9 cellular contexts compared by ENCODE assay signal in genomic region chr14:35123388-35123703, GRCh38. TPM values are rescaled to one million over a fixed set of nuclear protein-coding genes. Genes with fewer than 3 reads are reported as not detected.
DNase-seq lines count a peak whose midpoint lies in the region; FAIRE-seq and TF ChIP-seq lines count a peak whose summit lies in the region.
"Had no signal": no experiment of that assay in that cellular context is flagged by ENCODE, and none has a peak within 500 bp of the region (broad histone marks: within the 10 kb centered on the region; RNA-seq: fewer than 3 reads in every experiment).

No MANE protein-coding gene starts in this region.

- TF ChIP-seq POLR2A in Peyer's patch (IDR thresholded peaks at IDR 0.05) (no peak), esophagus muscularis mucosa (IDR thresholded peaks at IDR 0.05; ENCODE audit: low read depth) (no peak), prostate gland (IDR thresholded peaks at IDR 0.05) (no peak), GM12891 (IDR thresholded peaks at IDR 0.05; ENCODE audit: low read depth, low read length) (no peak)

- H3K36me3 ChIP-seq in Peyer's patch, result no peaks in the 10 kb centered on the region
- H3K36me3 ChIP-seq in esophagus muscularis mucosa, result peaks cover 0 to 4% (median 0%) of the 10 kb centered on the region in 4 donors
- no peaks in the 10 kb centered on the region for H3K36me3 ChIP-seq in prostate gland

- 37% methylated on average over 3 of the region's 3 CpGs for WGBS in esophagus muscularis mucosa
- 22% methylated on average over 3 of the region's 3 CpGs for WGBS in prostate gland

- no peak for TF ChIP-seq CTCF in Peyer's patch (IDR thresholded peaks at IDR 0.05)
- TF ChIP-seq CTCF in esophagus muscularis mucosa (IDR thresholded peaks at IDR 0.05), result no peak
- TF ChIP-seq CTCF in prostate gland (IDR thresholded peaks at IDR 0.05), result no peak

- peak overlapping the region; percentile 91 for H3K4me3 ChIP-seq in GM08714 (ENCODE audit: low read length)
- H3K4me3 ChIP-seq in Peyer's patch, result peak overlapping the region in 3 of 4 donors; percentile 62 to 81 (median 62)
- H3K4me3 ChIP-seq in esophagus muscularis mucosa, result peak overlapping the region; percentile 69 to 78 (median 71)
- peak overlapping the region; percentile 59 to 61 for H3K4me3 ChIP-seq in prostate gland

- H3K27ac ChIP-seq in Peyer's patch (peak overlapping the region; percentile 85 to 99 (median 95)), esophagus muscularis mucosa (replicated peaks in 1 of 4) (peak overlapping the region; percentile 90 to 95 (median 95)), prostate gland (peak overlapping the region; percentile 92 to 98)

- intact Hi-C loops in esophagus muscularis mucosa (cut with DNase I), result loop anchor here (5.0 kb wide), 2 partner anchors 71 to 141 kb away; partner anchors contain the start of gene SRP54
- intact Hi-C loops in prostate gland (cut with DNase I), result loop anchor here (2.0 to 10.0 kb wide), 6 partner anchors 76 to 669 kb away; partner anchors contain the start of genes BAZ1A, FAM177A1 and SRP54

- H3K9me3 ChIP-seq in Peyer's patch, result no peaks in the 10 kb centered on the region
- H3K9me3 ChIP-seq in esophagus muscularis mucosa, result no peaks in the 10 kb centered on the region
- no peaks in the 10 kb centered on the region for H3K9me3 ChIP-seq in prostate gland

- TF ChIP-seq EP300 in esophagus muscularis mucosa (IDR thresholded peaks at IDR 0.05), result no peak

- H3K4me1 ChIP-seq in Peyer's patch, result peaks cover 0 to 16% (median 5%) of the 10 kb centered on the region in 4 donors
- H3K4me1 ChIP-seq in esophagus muscularis mucosa, result peaks cover 17 to 53% (median 41%) of the 10 kb centered on the region in 4 donors
- no peaks in the 10 kb centered on the region for H3K4me1 ChIP-seq in prostate gland (replicated peaks)

- no peak for DNase-seq in Peyer's patch
- no peak for DNase-seq in esophagus muscularis mucosa (ENCODE audit: extremely low spot score)
- DNase-seq in prostate gland (ENCODE audit: low spot score), result no peak
- DNase-seq in DMS79 (lab: John Stamatoyannopoulos, UW), result no peak
- DNase-seq in GM12891 (ENCODE audit: insufficient read length, low spot score), result no peak
- no peak for DNase-seq in DMS79 treated with DMSO at 0.1 percent for 48 hours (lab: John Stamatoyannopoulos, UW)
- no peak for DNase-seq in NCI-H524 treated with DMSO at 0.1 percent for 48 hours (lab: John Stamatoyannopoulos, UW)

- FAIRE-seq in GM12891 (lab: Jason Lieb, UNC), result no peak
- FAIRE-seq: TTC549 had no signal

- H3K27me3 ChIP-seq in Peyer's patch (no peaks in the 10 kb centered on the region), esophagus muscularis mucosa (no peaks in the 10 kb centered on the region), prostate gland (replicated peaks; ENCODE audit: insufficient read depth) (no peaks in the 10 kb centered on the region)

TF ChIP-seq in GM12891, 5 proteins besides CTCF, POLR2A, EP300 and RAD21:
- TF ChIP-seq POU2F2 (IDR thresholded peaks at IDR 0.05; ENCODE audit: low read depth, low read length) (no peak), PAX5 (IDR thresholded peaks at IDR 0.05; ENCODE audit: insufficient read depth, low read length, severe bottlenecking) (no peak), POLR2AphosphoS5 (IDR thresholded peaks at IDR 0.05; ENCODE audit: low read depth, low read length) (no peak), TAF1 (IDR thresholded peaks at IDR 0.05; ENCODE audit: low read depth, low read length) (no peak), SPI1 (IDR thresholded peaks at IDR 0.05; ENCODE audit: low read depth, low read length) (no peak)

RNA-seq across cellular contexts. Expression of gene PRORP, which starts 1.0 kb away (rescaled TPM):
- total RNA-seq in Peyer's patch, result 10 to 100 TPM; 29.2 to 52.0 (median 36.9) TPM
- total RNA-seq in esophagus muscularis mucosa, result 10 to 100 TPM in 3 of 4 donors, 1 to 10 TPM in 1; 9.6 to 20.0 (median 17.3) TPM
- 10 to 100 TPM; 19.7 to 27.9 TPM for total RNA-seq in prostate gland
- 28.3 TPM for polyA plus RNA-seq in GM12891 (2012; ENCODE audit: low read depth, missing spikeins)

RNA-seq across cellular contexts. Expression of gene PPP2R3C, which starts 1.6 kb away (rescaled TPM):
- total RNA-seq in Peyer's patch, result 10 to 100 TPM; 20.1 to 44.6 (median 33.6) TPM
- total RNA-seq in esophagus muscularis mucosa, result 10 to 100 TPM; 29.5 to 48.6 (median 36.8) TPM
- total RNA-seq in prostate gland, result 10 to 100 TPM; 16.1 to 20.9 TPM
- polyA plus RNA-seq in GM12891 (2012; ENCODE audit: low read depth, missing spikeins), result 32.3 TPM
